Comparison of ENCODE assay signal across 15 cellular contexts in genomic region chr2:28378679-28379392, GRCh38. TPM values are rescaled to one million over a fixed set of nuclear protein-coding genes. Genes with fewer than 3 reads are reported as not detected.
DNase-seq lines count a peak whose midpoint lies in the region; ATAC-seq lines count a peak whose summit lies in the region.
"Had no signal": no experiment of that assay in that cellular context is flagged by ENCODE, and none has a peak within 500 bp of the region (broad histone marks: within the 10 kb centered on the region; RNA-seq: fewer than 3 reads in every experiment).

No MANE protein-coding gene starts in this region.

- no peak overlapping the region for H3K4me3 ChIP-seq in naive thymus-derived CD4-positive, alpha-beta T cell (ENCODE audit: low read length)
- H3K4me3 ChIP-seq in MG63 = no peak overlapping the region
- H3K4me3 ChIP-seq: ascending aorta, SJSA1 had no signal

- no peaks in the 10 kb centered on the region for H3K36me3 ChIP-seq in naive thymus-derived CD4-positive, alpha-beta T cell (ENCODE audit: control insufficient read depth in 2 of 3, insufficient read depth in 3 of 3, low read length in 3 of 3)
- H3K36me3 ChIP-seq in MG63 = no peaks in the 10 kb centered on the region
- H3K36me3 ChIP-seq: ascending aorta, SJSA1 had no signal

- no peak for DNase-seq in activated naive CD4-positive, alpha-beta T cell treated with anti-CD3 and anti-CD28 coated beads, Interleukin-2, amount 50 U/mL, for 72 hours (ENCODE audit: low spot score in 2 of 2)
- no peak for DNase-seq in activated naive CD4-positive, alpha-beta T cell treated with anti-CD3 and anti-CD28 coated beads, Interleukin-2, amount 50 U/mL, for 16 hours
- no peak for DNase-seq in activated CD8-positive, alpha-beta T cell treated with anti-CD3 and anti-CD28 coated beads, Interleukin-2, amount 10 ng/mL, durations not matched to agents 7 days and 5 days
- DNase-seq in naive thymus-derived CD4-positive, alpha-beta T cell = peak in 2 of 9 donors; percentile 4 to 27
- DNase-seq in MG63 (no peak), HuH-7.5 (ENCODE audit: low spot score) (no peak)
- DNase-seq: activated CD4-positive, alpha-beta T cell treated with anti-CD3 and anti-CD28 coated beads, Interleukin-2, amount 50 U/mL, for 48 hours; naive B cell; NCI-H226; stimulated activated CD4-positive, alpha-beta T cell treated with anti-CD3 and anti-CD28 coated beads, Interleukin-12 subunit alpha, Interleukin-12 subunit beta, amount 100 ng/mL, for 4 hours had no signal

- peaks cover 2% of the 10 kb centered on the region for H3K27me3 Mint-ChIP-seq in activated CD8-positive, alpha-beta T cell treated with anti-CD3 and anti-CD28 coated beads, Interleukin-2, amount 10 ng/mL, durations not matched to agents 7 days and 5 days (ENCODE audit: low read depth)
- peaks cover 0 to 10% (median 0%) of the 10 kb centered on the region in 5 donors for H3K27me3 Mint-ChIP-seq in naive thymus-derived CD4-positive, alpha-beta T cell

- no peaks in the 10 kb centered on the region for H3K9me3 Mint-ChIP-seq in activated naive CD4-positive, alpha-beta T cell treated with anti-CD3 and anti-CD28 coated beads, Interleukin-2, amount 50 U/mL, for 72 hours
- no peaks in the 10 kb centered on the region for H3K9me3 Mint-ChIP-seq in activated CD8-positive, alpha-beta T cell treated with anti-CD3 and anti-CD28 coated beads, Interleukin-2, amount 10 ng/mL, durations not matched to agents 7 days and 5 days (ENCODE audit: insufficient read depth)
- no peaks in the 10 kb centered on the region for H3K9me3 Mint-ChIP-seq in naive thymus-derived CD4-positive, alpha-beta T cell
- H3K9me3 Mint-ChIP-seq: IgD-negative memory B cell, naive B cell had no signal

- CTCF ChIA-PET in activated CD8-positive, alpha-beta T cell treated with anti-CD3 and anti-CD28 coated beads, Interleukin-2, amount 10 ng/mL, durations not matched to agents 7 days and 5 days (lab: Charles Lee) = interaction anchor here (0.8 to 3.2 kb wide), 3 partner anchors 12 to 41 kb away, joined by 4 to 16 read pairs (median 8); partner anchors contain the start of gene FOSL2
- CTCF ChIA-PET in naive thymus-derived CD4-positive, alpha-beta T cell (lab: Charles Lee) = interaction anchor here (1.1 kb wide), 1 partner anchor 9 kb away, joined by 3 read pairs; no protein-coding TSS in a partner anchor

- H3K36me3 Mint-ChIP-seq in activated naive CD4-positive, alpha-beta T cell treated with anti-CD3 and anti-CD28 coated beads, Interleukin-2, amount 50 U/mL, for 72 hours = no peaks in the 10 kb centered on the region
- H3K36me3 Mint-ChIP-seq in activated CD8-positive, alpha-beta T cell treated with anti-CD3 and anti-CD28 coated beads, Interleukin-2, amount 10 ng/mL, durations not matched to agents 7 days and 5 days (ENCODE audit: low read depth) = no peaks in the 10 kb centered on the region
- H3K36me3 Mint-ChIP-seq in naive thymus-derived CD4-positive, alpha-beta T cell = no peaks in the 10 kb centered on the region
- H3K36me3 Mint-ChIP-seq: IgD-negative memory B cell, naive B cell had no signal

- H3K27ac Mint-ChIP-seq in activated naive CD4-positive, alpha-beta T cell treated with anti-CD3 and anti-CD28 coated beads, Interleukin-2, amount 50 U/mL, for 72 hours = peak overlapping the region; percentile 40 to 62
- H3K27ac Mint-ChIP-seq in activated CD8-positive, alpha-beta T cell treated with anti-CD3 and anti-CD28 coated beads, Interleukin-2, amount 10 ng/mL, durations not matched to agents 7 days and 5 days = peak overlapping the region; percentile 87
- peak overlapping the region in 4 of 9 donors; percentile 3 to 71 (median 42) for H3K27ac Mint-ChIP-seq in naive thymus-derived CD4-positive, alpha-beta T cell
- H3K27ac Mint-ChIP-seq: naive B cell had no signal

- peaks cover 50% of the 10 kb centered on the region for H3K4me1 Mint-ChIP-seq in activated CD8-positive, alpha-beta T cell treated with anti-CD3 and anti-CD28 coated beads, Interleukin-2, amount 10 ng/mL, durations not matched to agents 7 days and 5 days (ENCODE audit: low read depth)
- H3K4me1 Mint-ChIP-seq in naive thymus-derived CD4-positive, alpha-beta T cell = peaks cover 15 to 32% (median 20%) of the 10 kb centered on the region in 7 donors

- POLR2A ChIA-PET in activated CD8-positive, alpha-beta T cell treated with anti-CD3 and anti-CD28 coated beads, Interleukin-2, amount 10 ng/mL, durations not matched to agents 7 days and 5 days (lab: Charles Lee) = interaction anchor here (0.7 to 2.4 kb wide), 2 partner anchors 11 to 12 kb away, joined by 3 to 8 read pairs; no protein-coding TSS in a partner anchor
- POLR2A ChIA-PET in naive thymus-derived CD4-positive, alpha-beta T cell (lab: Charles Lee) = interaction anchor here (1.1 to 1.4 kb wide), 4 partner anchors 10 to 23 kb away, joined by 3 to 4 read pairs (median 3); no protein-coding TSS in a partner anchor

- peak overlapping the region; percentile 35 for H3K4me3 Mint-ChIP-seq in activated CD8-positive, alpha-beta T cell treated with anti-CD3 and anti-CD28 coated beads, Interleukin-2, amount 10 ng/mL, durations not matched to agents 7 days and 5 days
- H3K4me3 Mint-ChIP-seq in naive thymus-derived CD4-positive, alpha-beta T cell = peak overlapping the region in 7 of 10 donors; percentile 5 to 66 (median 61)
- H3K4me3 Mint-ChIP-seq: IgD-negative memory B cell had no signal

- H3K27ac ChIP-seq in naive thymus-derived CD4-positive, alpha-beta T cell (ENCODE audit: low read depth, low read length) = no peak overlapping the region
- H3K27ac ChIP-seq: ascending aorta, SJSA1 had no signal

- ATAC-seq in activated naive CD4-positive, alpha-beta T cell treated with anti-CD3 and anti-CD28 coated beads, Interleukin-2, amount 50 U/mL, for 72 hours = peak; percentile 22 to 28
- ATAC-seq in activated CD8-positive, alpha-beta T cell treated with anti-CD3 and anti-CD28 coated beads, Interleukin-2, amount 10 ng/mL, durations not matched to agents 7 days and 5 days = peak; percentile 66
- ATAC-seq in naive thymus-derived CD4-positive, alpha-beta T cell = peak; percentile 69
- ATAC-seq in HG03196 (IDR thresholded peaks at IDR 0.05; ENCODE audit: unreplicated experiment) = no peak
- no peak for ATAC-seq in GM21515 (IDR thresholded peaks at IDR 0.05; ENCODE audit: unreplicated experiment)

- intact Hi-C loops in naive thymus-derived CD4-positive, alpha-beta T cell (cut with micrococcal nuclease) = loop anchor here in 1 of 2 donors (2.0 kb wide), 1 partner anchor 20 kb away; no protein-coding TSS in a partner anchor

- no peaks in the 10 kb centered on the region for H3K9me3 ChIP-seq in naive thymus-derived CD4-positive, alpha-beta T cell (ENCODE audit: control insufficient read depth in 2 of 3, low read length in 3 of 3)
- no peaks in the 10 kb centered on the region for H3K9me3 ChIP-seq in MG63
- H3K9me3 ChIP-seq: ascending aorta, SJSA1 had no signal

- H3K27me3 ChIP-seq in naive thymus-derived CD4-positive, alpha-beta T cell (ENCODE audit: control insufficient read depth in 2 of 2, insufficient read depth in 2 of 2, low read length in 2 of 2) = no peaks in the 10 kb centered on the region
- no peaks in the 10 kb centered on the region for H3K27me3 ChIP-seq in MG63
- H3K27me3 ChIP-seq: ascending aorta, SJSA1 had no signal

- peaks cover 18 to 19% of the 10 kb centered on the region in 2 donors for H3K4me1 ChIP-seq in naive thymus-derived CD4-positive, alpha-beta T cell (ENCODE audit: control insufficient read depth in 2 of 2, insufficient read depth in 2 of 2, low read length in 2 of 2)
- H3K4me1 ChIP-seq: ascending aorta had no signal

RNA-seq across cellular contexts. Expression of gene FOSL2, which starts 13.8 kb away (rescaled TPM):
- 100 to 1,000 TPM in 1 of 2 donors, 10 to 100 TPM in 1; 99.3 to 153 TPM for total RNA-seq in activated naive CD4-positive, alpha-beta T cell treated with anti-CD3 and anti-CD28 coated beads, Interleukin-2, amount 50 U/mL, for 72 hours
- 10 to 100 TPM; 37.3 to 40.9 TPM for total RNA-seq in activated CD8-positive, alpha-beta T cell treated with anti-CD3 and anti-CD28 coated beads, Interleukin-2, amount 10 ng/mL, durations not matched to agents 7 days and 5 days
- total RNA-seq in naive thymus-derived CD4-positive, alpha-beta T cell = 100 to 1,000 TPM in 1 of 5 experiments, 10 to 100 TPM in 2, 1 to 10 TPM in 1, under 1 TPM in 1; 0.81 to 251 (median 33.9) TPM
- 1 to 10 TPM in 1 of 2 donors, under 1 TPM in 1; 0.25 to 1.3 TPM for polyA plus RNA-seq in naive thymus-derived CD4-positive, alpha-beta T cell
- 32.7 and 46.9 TPM in 2 replicates for total RNA-seq in MG63 (2014; rRNA removed; shearing (Covaris generic); ENCODE audit: low replicate concordance)

Comparison
In these comparisons a context has a peak if more than half of its experiments do, and no peak if none do; other contexts are left out.
1. ATAC-seq: peak in activated naive CD4-positive, alpha-beta T cell treated with anti-CD3 and anti-CD28 coated beads, Interleukin-2, amount 50 U/mL, for 72 hours (2 of 2), activated CD8-positive, alpha-beta T cell treated with anti-CD3 and anti-CD28 coated beads, Interleukin-2, amount 10 ng/mL, durations not matched to agents 7 days and 5 days (single experiment) and naive thymus-derived CD4-positive, alpha-beta T cell (single experiment); none in HG03196 (single experiment) and GM21515 (single experiment).